ENCODE assay signal across 10 cellular contexts in genomic region chr1:3653286-3653618, GRCh38. TPM values are rescaled to one million over a fixed set of nuclear protein-coding genes. Genes with fewer than 3 reads are reported as not detected.
DNase-seq lines count a peak whose midpoint lies in the region; ATAC-seq and TF ChIP-seq lines count a peak whose summit lies in the region.
"Had no signal": no experiment of that assay in that cellular context is flagged by ENCODE, and none has a peak within 500 bp of the region (broad histone marks: within the 10 kb centered on the region; RNA-seq: fewer than 3 reads in every experiment).

No MANE protein-coding gene starts in this region.

- ATAC-seq in naive thymus-derived CD8-positive, alpha-beta T cell: no peak
- ATAC-seq in HG03342 (IDR thresholded peaks at IDR 0.05; ENCODE audit: unreplicated experiment) (no peak), HG03095 (IDR thresholded peaks at IDR 0.05; ENCODE audit: unreplicated experiment) (no peak)

- peaks cover 9% of the 10 kb centered on the region for H3K9me3 ChIP-seq in WERI-Rb-1 (ENCODE audit: severe bottlenecking)

- peak overlapping the region; percentile 95 for H3K27ac ChIP-seq in WERI-Rb-1
- H3K27ac ChIP-seq: coronary artery had no signal

- H3K36me3 Mint-ChIP-seq in naive thymus-derived CD8-positive, alpha-beta T cell: no peaks in the 10 kb centered on the region

- POLR2A ChIA-PET in naive thymus-derived CD8-positive, alpha-beta T cell (lab: Charles Lee): interaction anchor here (1.1 kb wide), 1 partner anchor 24 kb away, joined by 3 read pairs; no protein-coding TSS in a partner anchor

- H3K4me3 ChIP-seq in GM12875 (ENCODE audit: low read depth, low read length) (peak overlapping the region; percentile 68), WERI-Rb-1 (ENCODE audit: low read depth, low read length) (peak overlapping the region; percentile 86)

- H3K9me3 Mint-ChIP-seq in naive thymus-derived CD8-positive, alpha-beta T cell: no peaks in the 10 kb centered on the region

- TF ChIP-seq CTCF in GM12875 (IDR thresholded peaks at IDR 0.05; ENCODE audit: borderline replicate concordance, insufficient read depth, low read depth, low read length) (no peak), WERI-Rb-1 (IDR thresholded peaks at IDR 0.05; ENCODE audit: low read depth, low read length) (no peak)

- H3K27me3 Mint-ChIP-seq in naive thymus-derived CD8-positive, alpha-beta T cell: peaks cover 25 to 64% (median 38%) of the 10 kb centered on the region in 5 donors

- H3K4me1 Mint-ChIP-seq in naive thymus-derived CD8-positive, alpha-beta T cell: peaks cover 5 to 29% (median 21%) of the 10 kb centered on the region in 4 donors

- peak overlapping the region in 6 of 10 donors; percentile 8 to 67 (median 42) for H3K4me3 Mint-ChIP-seq in naive thymus-derived CD8-positive, alpha-beta T cell

- H3K27me3 ChIP-seq in WERI-Rb-1 (ENCODE audit: insufficient read depth, low read depth, severe bottlenecking): no peaks in the 10 kb centered on the region

- H3K27ac Mint-ChIP-seq in naive thymus-derived CD8-positive, alpha-beta T cell: peak overlapping the region in 1 of 10 donors; percentile 20

- DNase-seq in NCI-H345 treated with DMSO at 0.1 percent for 48 hours (lab: John Stamatoyannopoulos, UW; ENCODE audit: unreplicated experiment): peak; percentile 18
- no peak for DNase-seq in NCI-H345 (lab: John Stamatoyannopoulos, UW)
- DNase-seq in WERI-Rb-1: no peak
- no peak for DNase-seq in naive thymus-derived CD8-positive, alpha-beta T cell
- DNase-seq in mucosa of gallbladder (ENCODE audit: low spot score): no peak
- DNase-seq: mammary epithelial cell had no signal

- H3K36me3 ChIP-seq in WERI-Rb-1: peaks cover 33% of the 10 kb centered on the region

RNA-seq across cellular contexts. Expression of gene TP73, which starts 0.9 kb away (rescaled TPM):
- not detected for total RNA-seq in naive thymus-derived CD8-positive, alpha-beta T cell
- under 1 TPM in 2 of 3 donors, not detected in 1; 0.04 to 0.06 TPM for polyA plus RNA-seq in naive thymus-derived CD8-positive, alpha-beta T cell
- 0.17 TPM for total RNA-seq in mucosa of gallbladder

RNA-seq across cellular contexts. Expression of gene WRAP73, which starts 3.3 kb away (rescaled TPM):
- 10 to 100 TPM; 37.4 to 46.8 TPM for total RNA-seq in naive thymus-derived CD8-positive, alpha-beta T cell
- polyA plus RNA-seq in naive thymus-derived CD8-positive, alpha-beta T cell: 10 to 100 TPM; 26.3 to 32.1 (median 26.4) TPM
- total RNA-seq in mucosa of gallbladder: 21.6 TPM

RNA-seq across cellular contexts. Expression of gene TPRG1L, which starts 28.4 kb away (rescaled TPM):
- 10 to 100 TPM; 57.4 to 61.7 TPM for total RNA-seq in naive thymus-derived CD8-positive, alpha-beta T cell
- polyA plus RNA-seq in naive thymus-derived CD8-positive, alpha-beta T cell: 10 to 100 TPM; 41.9 to 48.3 (median 42.3) TPM
- 96.5 TPM for total RNA-seq in mucosa of gallbladder

RNA-seq across cellular contexts. Expression of gene MEGF6, which starts 41.9 kb away (rescaled TPM):
- total RNA-seq in naive thymus-derived CD8-positive, alpha-beta T cell: 100 to 1,000 TPM; 197 to 198 TPM
- polyA plus RNA-seq in naive thymus-derived CD8-positive, alpha-beta T cell: 1 to 10 TPM; 2.2 to 3.5 (median 2.5) TPM
- total RNA-seq in mucosa of gallbladder: 43.4 TPM
